Comparison of ENCODE assay signal across 1 cellular context in genomic region chr1:157966034-157966671, GRCh38.
A peak's percentile ranks its signal among the peaks of the same experiment; 100 is the strongest.
TF ChIP-seq lines count a peak whose summit lies in the region.

No MANE protein-coding gene starts in this region.

TF ChIP-seq in HepG2, 621 proteins besides CTCF, POLR2A, EP300 and RAD21 (continued from another document):
- TF ChIP-seq, protein P1, sequence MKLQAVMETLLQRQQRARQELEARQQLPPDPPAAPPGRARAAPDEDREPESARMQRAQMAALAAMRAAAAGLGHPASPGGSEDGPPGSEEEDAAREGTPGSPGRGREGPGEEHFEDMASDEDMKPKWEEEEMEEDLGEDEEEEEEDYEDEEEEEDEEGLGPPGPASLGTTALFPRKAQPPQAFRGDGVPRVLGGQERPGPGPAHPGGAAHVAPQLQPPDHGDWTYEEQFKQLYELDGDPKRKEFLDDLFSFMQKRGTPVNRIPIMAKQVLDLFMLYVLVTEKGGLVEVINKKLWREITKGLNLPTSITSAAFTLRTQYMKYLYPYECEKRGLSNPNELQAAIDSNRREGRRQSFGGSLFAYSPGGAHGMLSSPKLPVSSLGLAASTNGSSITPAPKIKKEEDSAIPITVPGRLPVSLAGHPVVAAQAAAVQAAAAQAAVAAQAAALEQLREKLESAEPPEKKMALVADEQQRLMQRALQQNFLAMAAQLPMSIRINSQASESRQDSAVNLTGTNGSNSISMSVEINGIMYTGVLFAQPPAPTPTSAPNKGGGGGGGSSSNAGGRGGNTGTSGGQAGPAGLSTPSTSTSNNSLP (IDR thresholded peaks at IDR 0.05; ENCODE audit: low read depth, low read length), result 0 out of 2 replicates have a peak, but pooled peaks have one; percentile 16
- peak; percentile 35; the same call in 1 of the 2 replicates for TF ChIP-seq ZFX (CRISPR knock-in tag; IDR thresholded peaks at IDR 0.05; ENCODE audit: low read depth)
- no peak for TF ChIP-seq ZNF253 (CRISPR knock-in tag; IDR thresholded peaks at IDR 0.05; ENCODE audit: borderline replicate concordance)
- TF ChIP-seq, protein P2, sequence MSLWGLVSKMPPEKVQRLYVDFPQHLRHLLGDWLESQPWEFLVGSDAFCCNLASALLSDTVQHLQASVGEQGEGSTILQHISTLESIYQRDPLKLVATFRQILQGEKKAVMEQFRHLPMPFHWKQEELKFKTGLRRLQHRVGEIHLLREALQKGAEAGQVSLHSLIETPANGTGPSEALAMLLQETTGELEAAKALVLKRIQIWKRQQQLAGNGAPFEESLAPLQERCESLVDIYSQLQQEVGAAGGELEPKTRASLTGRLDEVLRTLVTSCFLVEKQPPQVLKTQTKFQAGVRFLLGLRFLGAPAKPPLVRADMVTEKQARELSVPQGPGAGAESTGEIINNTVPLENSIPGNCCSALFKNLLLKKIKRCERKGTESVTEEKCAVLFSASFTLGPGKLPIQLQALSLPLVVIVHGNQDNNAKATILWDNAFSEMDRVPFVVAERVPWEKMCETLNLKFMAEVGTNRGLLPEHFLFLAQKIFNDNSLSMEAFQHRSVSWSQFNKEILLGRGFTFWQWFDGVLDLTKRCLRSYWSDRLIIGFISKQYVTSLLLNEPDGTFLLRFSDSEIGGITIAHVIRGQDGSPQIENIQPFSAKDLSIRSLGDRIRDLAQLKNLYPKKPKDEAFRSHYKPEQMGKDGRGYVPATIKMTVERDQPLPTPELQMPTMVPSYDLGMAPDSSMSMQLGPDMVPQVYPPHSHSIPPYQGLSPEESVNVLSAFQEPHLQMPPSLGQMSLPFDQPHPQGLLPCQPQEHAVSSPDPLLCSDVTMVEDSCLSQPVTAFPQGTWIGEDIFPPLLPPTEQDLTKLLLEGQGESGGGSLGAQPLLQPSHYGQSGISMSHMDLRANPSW (CRISPR knock-in tag; IDR thresholded peaks at IDR 0.05; ENCODE audit: borderline replicate concordance), result no peak
- TF ChIP-seq HOXD1 (CRISPR knock-in tag; IDR thresholded peaks at IDR 0.05), result no peak
- TF ChIP-seq, protein P3, sequence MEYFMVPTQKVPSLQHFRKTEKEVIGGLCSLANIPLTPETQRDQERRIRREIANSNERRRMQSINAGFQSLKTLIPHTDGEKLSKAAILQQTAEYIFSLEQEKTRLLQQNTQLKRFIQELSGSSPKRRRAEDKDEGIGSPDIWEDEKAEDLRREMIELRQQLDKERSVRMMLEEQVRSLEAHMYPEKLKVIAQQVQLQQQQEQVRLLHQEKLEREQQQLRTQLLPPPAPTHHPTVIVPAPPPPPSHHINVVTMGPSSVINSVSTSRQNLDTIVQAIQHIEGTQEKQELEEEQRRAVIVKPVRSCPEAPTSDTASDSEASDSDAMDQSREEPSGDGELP (IDR thresholded peaks at IDR 0.05; ENCODE audit: borderline replicate concordance, low read depth), result 0 out of 2 replicates have a peak, but pooled peaks have one; percentile 9
